18 cellular contexts compared by ENCODE assay signal in the genomic region with DNA sequence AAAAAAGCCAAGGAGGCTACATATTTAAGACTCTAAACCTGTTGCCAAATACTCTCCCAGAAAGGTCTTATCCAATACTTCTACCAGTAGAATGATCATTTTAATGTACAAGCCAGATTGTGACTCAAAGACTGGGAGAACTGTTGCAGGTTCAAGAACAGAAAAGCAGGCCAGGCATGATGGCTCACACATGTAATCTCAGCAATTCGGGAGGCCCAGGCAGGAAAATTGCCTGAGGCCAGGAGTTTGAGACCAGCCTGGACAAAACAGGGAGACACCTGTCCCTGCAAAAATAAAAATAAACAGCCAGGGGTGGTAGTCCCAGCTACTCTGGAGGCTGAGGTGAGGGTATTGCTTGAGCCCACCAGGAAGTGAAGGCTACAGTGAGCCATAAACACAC. TPM values are rescaled to one million over a fixed set of nuclear protein-coding genes. Genes with fewer than 3 reads are reported as not detected.
DNase-seq lines count a peak whose midpoint lies in the region; ATAC-seq, FAIRE-seq and TF ChIP-seq lines count a peak whose summit lies in the region.
"Had no signal": no experiment of that assay in that cellular context is flagged by ENCODE, and none has a peak within 500 bp of the region (broad histone marks: within the 10 kb centered on the region; RNA-seq: fewer than 3 reads in every experiment).

No MANE protein-coding gene starts in this region.

- peaks cover 10% of the 10 kb centered on the region for H3K79me1 ChIP-seq in trophoblast cell (ENCODE audit: low read length)

- no peak for TF ChIP-seq CTCF in bronchial epithelial cell (IDR thresholded peaks at IDR 0.05; ENCODE audit: insufficient read depth, low read length, severe bottlenecking)
- TF ChIP-seq CTCF in mesothelial cell of epicardium (IDR thresholded peaks at IDR 0.05; ENCODE audit: unreplicated experiment), result no peak

- no CpG with 5 or more reads among the region's 1 CpG for WGBS in trophoblast cell (ENCODE audit: extremely low coverage, insufficient coverage, insufficient read length)

- H3K79me2 ChIP-seq in trophoblast cell (ENCODE audit: control insufficient read depth, insufficient read depth, low read length, poor library complexity), result no peaks in the 10 kb centered on the region

- H3K27me3 Mint-ChIP-seq in mesothelial cell of epicardium (ENCODE audit: low read depth), result no peaks in the 10 kb centered on the region
- H3K27me3 Mint-ChIP-seq: CD4-positive, alpha-beta memory T cell had no signal

- H2BK12ac ChIP-seq in trophoblast cell (ENCODE audit: low read length), result no peak overlapping the region

- H3K9ac ChIP-seq in trophoblast cell (ENCODE audit: low read length), result no peak overlapping the region
- H3K9ac ChIP-seq: GM23248 had no signal

- no peaks in the 10 kb centered on the region for H3K9me3 Mint-ChIP-seq in mesothelial cell of epicardium
- H3K9me3 Mint-ChIP-seq: CD4-positive, alpha-beta memory T cell had no signal

- no peak overlapping the region for H3K27ac ChIP-seq in trophoblast cell (ENCODE audit: low read depth, low read length)
- H3K27ac ChIP-seq: GM23248 had no signal

- H3K4me1 Mint-ChIP-seq in mesothelial cell of epicardium, result peaks cover 28% of the 10 kb centered on the region
- H3K4me1 Mint-ChIP-seq: CD4-positive, alpha-beta memory T cell had no signal

- H2BK5ac ChIP-seq in trophoblast cell (ENCODE audit: low read depth, low read length, poor library complexity), result no peak overlapping the region

- no peak overlapping the region for H3K4me2 ChIP-seq in trophoblast cell (ENCODE audit: low read length)

- no peak overlapping the region for H3K4ac ChIP-seq in trophoblast cell (ENCODE audit: low read depth, low read length)

- H3K36me3 ChIP-seq in bronchial epithelial cell (ENCODE audit: control insufficient read depth, insufficient read depth, low read length) (no peaks in the 10 kb centered on the region), trophoblast cell (ENCODE audit: control insufficient read depth in 1 of 2, insufficient read depth in 2 of 2, low read length in 2 of 2) (no peaks in the 10 kb centered on the region)

- no peak overlapping the region for H4K12ac ChIP-seq in trophoblast cell (ENCODE audit: low read depth, low read length)

- ATAC-seq in GM19351 (IDR thresholded peaks at IDR 0.05; ENCODE audit: unreplicated experiment), result no peak

- no peak overlapping the region for H3K18ac ChIP-seq in trophoblast cell (ENCODE audit: low read length)

- peak; percentile 1 for DNase-seq in NCI-H69 (lab: John Stamatoyannopoulos, UW)
- peak; percentile 43 for DNase-seq in bronchial epithelial cell (ENCODE audit: low read depth)
- DNase-seq in trophoblast cell, result peak; percentile 75 to 83
- DNase-seq in mesothelial cell of epicardium (ENCODE audit: low spot score in 2 of 2, unreplicated experiment in 2 of 2), result no peak
- DNase-seq in NCI-H146 (lab: John Stamatoyannopoulos, UW), result no peak
- DNase-seq: C1 segment of cervical spinal cord; Calu3; CD4-positive, alpha-beta memory T cell; COR-L47; DMS53; DMS79 treated with DMSO at 0.1 percent for 48 hours; GM23248; H7; HCEC 1CT had no signal

- H2BK120ac ChIP-seq in trophoblast cell (ENCODE audit: insufficient read depth, low read length, poor library complexity), result no peak overlapping the region

- H2AFZ ChIP-seq in trophoblast cell (ENCODE audit: insufficient read depth, low read length, poor library complexity), result no peak overlapping the region
- H2AFZ ChIP-seq: GM23248 had no signal

- no peak overlapping the region for H2AK5ac ChIP-seq in trophoblast cell (ENCODE audit: low read length)

- peaks cover 5% of the 10 kb centered on the region for H3K9me3 ChIP-seq in trophoblast cell (ENCODE audit: insufficient read depth, low read depth, low read length)

- peaks cover 25 to 35% of the 10 kb centered on the region in 2 experiments for H3K4me1 ChIP-seq in trophoblast cell (ENCODE audit: control insufficient read depth in 1 of 2, insufficient read depth in 2 of 2, low read length in 2 of 2)

- H3K23ac ChIP-seq in trophoblast cell (ENCODE audit: low read length), result no peak overlapping the region

- H3K27me3 ChIP-seq in bronchial epithelial cell (ENCODE audit: control insufficient read depth, insufficient read depth, low read length), result no peaks in the 10 kb centered on the region
- H3K27me3 ChIP-seq in trophoblast cell (ENCODE audit: insufficient read depth, low read length), result no peaks in the 10 kb centered on the region

- H3K4me3 ChIP-seq in bronchial epithelial cell (ENCODE audit: low read depth, low read length), result no peak overlapping the region
- H3K4me3 ChIP-seq in trophoblast cell (ENCODE audit: low read depth, low read length), result no peak overlapping the region
- H3K4me3 ChIP-seq: GM23248 had no signal

- no peak overlapping the region for H3K14ac ChIP-seq in trophoblast cell (ENCODE audit: low read length)

- no peak overlapping the region for H3K4me3 Mint-ChIP-seq in mesothelial cell of epicardium
- H3K4me3 Mint-ChIP-seq: CD4-positive, alpha-beta memory T cell had no signal

- no peak overlapping the region for H3K27ac Mint-ChIP-seq in mesothelial cell of epicardium
- H3K27ac Mint-ChIP-seq: CD4-positive, alpha-beta memory T cell had no signal

- no peak for FAIRE-seq in bronchial epithelial cell (lab: Jason Lieb, UNC)
- FAIRE-seq: G401.6, GM12892, H1 had no signal

- no peak overlapping the region for H4K8ac ChIP-seq in trophoblast cell (ENCODE audit: low read depth, low read length)

- peaks cover 4% of the 10 kb centered on the region for H3K36me3 Mint-ChIP-seq in mesothelial cell of epicardium
- H3K36me3 Mint-ChIP-seq: CD4-positive, alpha-beta memory T cell had no signal

- H4K91ac ChIP-seq in trophoblast cell (ENCODE audit: low read depth, low read length), result no peak overlapping the region

RNA-seq across cellular contexts. Expression of a gene that starts 17.8 kb away (rescaled TPM):
- total RNA-seq in bronchial epithelial cell (68.2 and 74.5 TPM in 2 replicates), mesothelial cell of epicardium (62.1 to 72.7 TPM (median 63.2 TPM) in 3 replicates)
- 25.9 and 28.3 TPM in 2 replicates for polyA plus RNA-seq in trophoblast cell (2013)

RNA-seq across cellular contexts. Expression of a gene that starts 52.4 kb away (rescaled TPM):
- total RNA-seq in bronchial epithelial cell (44.5 and 53.7 TPM in 2 replicates), mesothelial cell of epicardium (247 to 256 TPM (median 254 TPM) in 3 replicates)
- 193 and 197 TPM in 2 replicates for polyA plus RNA-seq in trophoblast cell (2013)

Comparison
In these comparisons a context has a peak if more than half of its experiments do, and no peak if none do; other contexts are left out.
1. DNase-seq: peak in NCI-H69 (single experiment), bronchial epithelial cell (single experiment) and trophoblast cell (2 of 2); none in mesothelial cell of epicardium (0 of 2) and NCI-H146 (single experiment).